Comparison of ENCODE assay signal across 18 cellular contexts in genomic region chr3:40129510-40129909, GRCh38.
"Had no signal": no experiment of that assay in that cellular context is flagged by ENCODE, and none has a peak within 500 bp of the region (broad histone marks: within the 10 kb centered on the region; RNA-seq: fewer than 3 reads in every experiment).

No MANE protein-coding gene starts in this region.

- H3K9me3 ChIP-seq: ovary, prostate gland, right lobe of liver, uterus had no signal

- H3K36me3 ChIP-seq: esophagus squamous epithelium, ovary, prostate gland, upper lobe of left lung, uterus had no signal

- H3K27me3 ChIP-seq: esophagus squamous epithelium, hepatocyte, ovary, right lobe of liver, upper lobe of left lung, uterus had no signal

- H3K4me1 ChIP-seq: esophagus squamous epithelium, prostate gland, right lobe of liver, upper lobe of left lung, uterus had no signal

- ATAC-seq: left cardiac atrium; left ventricle myocardium superior; naive thymus-derived CD4-positive, alpha-beta T cell; right lobe of liver; stimulated activated naive B cell treated with anti-CD40 and anti-IgM and Interleukin-4, amounts not matched to agents 10 μg/mL and 1 μg/mL and 100 μg/mL, for 72 hours; stimulated activated naive CD8-positive, alpha-beta T cell treated with anti-CD3 and anti-CD28 coated beads, Interleukin-15, amount 100 ng/mL, for 72 hours had no signal

- H3K27ac ChIP-seq: esophagus squamous epithelium, hepatocyte, ovary, prostate gland, right lobe of liver, upper lobe of left lung, uterus had no signal

- DNase-seq: dermis blood vessel endothelial cell; esophagus squamous epithelium; foreskin fibroblast; kidney; left cardiac atrium; left ventricle myocardium superior; naive thymus-derived CD4-positive, alpha-beta T cell; ovary; retina; right lobe of liver; stimulated activated CD4-positive, alpha-beta T cell treated with anti-CD3 and anti-CD28 coated beads, Interleukin-2, amount 100 ng/mL, for 24 hours; stimulated activated CD4-positive, alpha-beta T cell treated with anti-CD3 and anti-CD28 coated beads, Interleukin-4, amount 100 ng/mL, for 4 hours; stimulated activated naive B cell treated with anti-CD40 and anti-IgM and Interleukin-4, amounts not matched to agents 10 μg/mL and 1 μg/mL and 100 μg/mL, for 72 hours; stimulated activated naive CD8-positive, alpha-beta T cell treated with anti-CD3 and anti-CD28 coated beads, Interleukin-15, amount 100 ng/mL, for 72 hours; upper lobe of left lung; uterus had no signal

- H3K4me3 ChIP-seq: esophagus squamous epithelium, hepatocyte, ovary, prostate gland, right lobe of liver, upper lobe of left lung, uterus had no signal
